28 cellular contexts compared by ENCODE assay signal in genomic region chr2:142670362-142670761, GRCh38.
"Had no signal": no experiment of that assay in that cellular context is flagged by ENCODE, and none has a peak within 500 bp of the region (broad histone marks: within the 10 kb centered on the region; RNA-seq: fewer than 3 reads in every experiment).

No MANE protein-coding gene starts in this region.

- H3K27ac ChIP-seq: colonic mucosa, coronary artery, dorsolateral prefrontal cortex, epithelial cell of prostate, esophagus squamous epithelium, foreskin keratinocyte, gastrocnemius medialis, gastroesophageal sphincter, heart left ventricle, heart right ventricle, hepatocyte had no signal

- FAIRE-seq: endometrium, endothelial cell of umbilical vein, frontal cortex had no signal

- H3K4me3 ChIP-seq: colonic mucosa, coronary artery, dorsolateral prefrontal cortex, esophagus squamous epithelium, gastrocnemius medialis, gastroesophageal sphincter, heart left ventricle, heart right ventricle, hepatocyte had no signal

- H3K27me3 ChIP-seq: colonic mucosa, dorsolateral prefrontal cortex, esophagus squamous epithelium, foreskin keratinocyte, gastrocnemius medialis, gastroesophageal sphincter, heart left ventricle, heart right ventricle, hepatocyte had no signal

- H3K79me2 ChIP-seq: hepatocyte had no signal

- H3K9me3 ChIP-seq: colonic mucosa, esophagus squamous epithelium, gastrocnemius medialis, gastroesophageal sphincter, heart left ventricle, heart right ventricle had no signal

- ATAC-seq: effector memory CD8-positive, alpha-beta T cell; esophagus mucosa; foreskin keratinocyte; gastrocnemius medialis; gastroesophageal sphincter; heart left ventricle; heart right ventricle had no signal

- H2AFZ ChIP-seq: hepatocyte had no signal

- H3K36me3 ChIP-seq: colonic mucosa, esophagus squamous epithelium, gastrocnemius medialis, gastroesophageal sphincter, heart left ventricle, heart right ventricle had no signal

- DNase-seq: colonic mucosa; cortex of kidney; dermis blood vessel endothelial cell; dorsolateral prefrontal cortex; effector CD4-positive, alpha-beta T cell; effector CD8-positive, alpha-beta T cell; effector memory CD4-positive, alpha-beta T cell; effector memory CD8-positive, alpha-beta T cell; endodermal cell; erythroblast; esophagus squamous epithelium; foreskin fibroblast; foreskin keratinocyte; foreskin melanocyte; gastrocnemius medialis; glutamatergic neuron; head of caudate nucleus; heart left ventricle; heart right ventricle; hippocampal formation had no signal

- H3K4me1 ChIP-seq: colonic mucosa, esophagus squamous epithelium, gastrocnemius medialis, gastroesophageal sphincter, heart left ventricle, heart right ventricle had no signal

- H3K4me2 ChIP-seq: hepatocyte had no signal
